In genomic region chr7:219581-220150, GRCh38 we compare ENCODE assay signal across 2 cellular contexts.
A peak's percentile ranks its signal among the peaks of the same experiment; 100 is the strongest.
TF ChIP-seq lines count a peak whose summit lies in the region.

No MANE protein-coding gene starts in this region.

TF ChIP-seq in IMR-90, 13 proteins besides CTCF, POLR2A, EP300 and RAD21:
- TF ChIP-seq ELK1 (IDR thresholded peaks at IDR 0.05; ENCODE audit: borderline replicate concordance, low read depth, low read length) (no peak), BHLHE40 (IDR thresholded peaks at IDR 0.05; ENCODE audit: low read depth, low read length) (no peak), MXI1 (IDR thresholded peaks at IDR 0.05; ENCODE audit: borderline replicate concordance, low read depth, low read length) (no peak), MAFK (IDR thresholded peaks at IDR 0.05; ENCODE audit: low read depth, low read length) (no peak), MAZ (IDR thresholded peaks at IDR 0.05; ENCODE audit: borderline replicate concordance, low read depth, low read length) (no peak), CEBPB (IDR thresholded peaks at IDR 0.05; ENCODE audit: low read depth, low read length) (no peak), FOS (IDR thresholded peaks at IDR 0.05; ENCODE audit: low read depth, low read length) (no peak), NFE2L2 (IDR thresholded peaks at IDR 0.05; ENCODE audit: low read depth, low read length) (no peak)

TF ChIP-seq in liver, 16 proteins besides CTCF, POLR2A, EP300 and RAD21 (continued from another document):
- no peak for TF ChIP-seq HNF4G (IDR thresholded peaks at IDR 0.05)
- peak; percentile 16 for TF ChIP-seq REST (IDR thresholded peaks at IDR 0.05)
- peak in 1 of 2 donors; percentile 25 for TF ChIP-seq RXRA (IDR thresholded peaks at IDR 0.05)
- TF ChIP-seq EGR1 (IDR thresholded peaks at IDR 0.05; ENCODE audit: low read depth in 2 of 2) = no peak
- TF ChIP-seq HNF4A (conservative IDR thresholded peaks at IDR 0.05) = peak; percentile 28 to 42
- TF ChIP-seq FOXA2 (IDR thresholded peaks at IDR 0.05) = no peak
- TF ChIP-seq NR2F2 (IDR thresholded peaks at IDR 0.05) = no peak
- TF ChIP-seq JUND (IDR thresholded peaks at IDR 0.05) = no peak
- peak; percentile 41 for TF ChIP-seq SP1 (IDR thresholded peaks at IDR 0.05)
